In the genomic region with DNA sequence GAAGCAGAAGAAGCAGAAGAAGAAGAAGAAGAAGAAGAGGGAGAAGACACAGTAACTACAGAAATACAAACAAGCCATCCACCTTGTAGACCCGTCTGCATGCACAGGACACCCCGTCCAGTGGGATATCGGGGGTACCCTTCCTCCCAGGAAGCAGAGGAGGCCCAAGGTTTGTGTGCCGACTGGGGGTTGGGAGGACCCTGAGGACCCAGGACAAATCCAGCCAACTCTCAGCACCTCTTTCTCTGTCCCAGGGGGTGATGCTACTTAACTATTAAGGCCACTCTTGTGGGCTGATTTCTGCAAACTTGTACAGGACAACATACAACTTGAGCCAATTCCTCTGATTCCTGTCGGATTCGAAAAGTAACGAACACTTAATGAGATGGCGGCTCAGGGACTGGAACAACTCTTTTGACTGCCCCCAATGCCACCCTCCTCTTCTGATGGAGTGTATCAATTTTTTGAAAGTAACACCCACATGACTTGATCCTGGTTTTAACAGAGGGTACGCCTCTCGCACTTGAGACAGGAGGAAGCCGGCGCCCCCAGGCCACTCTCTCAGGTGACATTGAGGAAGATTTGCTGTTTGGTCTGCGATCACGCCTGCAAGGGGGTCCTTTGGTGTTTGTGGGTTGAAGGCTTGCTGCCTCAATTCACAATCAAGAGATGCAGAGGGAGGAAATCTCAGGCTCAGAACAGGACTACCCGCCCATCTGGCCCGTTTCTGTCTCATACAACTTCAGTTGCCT, we compare ENCODE assay signal across 30 cellular contexts.
"Had no signal": no experiment of that assay in that cellular context is flagged by ENCODE, and none has a peak within 500 bp of the region (broad histone marks: within the 10 kb centered on the region; RNA-seq: fewer than 3 reads in every experiment).

No MANE protein-coding gene starts in this region.

- H3K27me3 Mint-ChIP-seq: activated naive CD4-positive, alpha-beta T cell treated with anti-CD3 and anti-CD28 coated beads, Interleukin-2, amount 10 ng/mL, durations not matched to agents 7 days and 5 days; activated naive CD8-positive, alpha-beta T cell treated with anti-CD3 and anti-CD28 coated beads, Interleukin-2, amount 10 ng/mL, durations not matched to agents 7 days and 5 days; stimulated activated naive B cell treated with anti-CD40 and anti-IgM and Interleukin-4, amounts not matched to agents 10 μg/mL and 1 μg/mL and 100 μg/mL, for 72 hours had no signal

- ATAC-seq: activated T-cell treated with anti-CD3 and anti-CD28 coated beads, Interleukin-2, amount 50 U/mL, for 72 hours; effector memory CD8-positive, alpha-beta T cell; gastroesophageal sphincter; left ventricle myocardium superior; naive thymus-derived CD4-positive, alpha-beta T cell; pancreas; psoas muscle; stimulated activated naive B cell treated with anti-CD40 and anti-IgM and Interleukin-4, amounts not matched to agents 10 μg/mL and 1 μg/mL and 100 μg/mL, for 72 hours had no signal

- H3K9me3 Mint-ChIP-seq: activated naive CD4-positive, alpha-beta T cell treated with anti-CD3 and anti-CD28 coated beads, Interleukin-2, amount 10 ng/mL, durations not matched to agents 7 days and 5 days; activated naive CD8-positive, alpha-beta T cell treated with anti-CD3 and anti-CD28 coated beads, Interleukin-2, amount 10 ng/mL, durations not matched to agents 7 days and 5 days; activated T-cell treated with anti-CD3 and anti-CD28 coated beads, Interleukin-2, amount 50 U/mL, for 72 hours; mesothelial cell of epicardium; T-helper 2 cell treated with Interferon-gamma antibody and Interleukin-4, amounts not matched to agents 5 μg/mL and 100 μg/mL, for 36 hours had no signal

- H3K27ac ChIP-seq: breast epithelium, gastroesophageal sphincter, hepatocyte, pancreas, psoas muscle, suprapubic skin, tibial artery had no signal

- H3K27me3 ChIP-seq: breast epithelium, gastroesophageal sphincter, hepatocyte, pancreas, suprapubic skin, tibial artery had no signal

- H3K36me3 Mint-ChIP-seq: activated naive CD4-positive, alpha-beta T cell treated with anti-CD3 and anti-CD28 coated beads, Interleukin-2, amount 10 ng/mL, durations not matched to agents 7 days and 5 days; activated naive CD8-positive, alpha-beta T cell treated with anti-CD3 and anti-CD28 coated beads, Interleukin-2, amount 10 ng/mL, durations not matched to agents 7 days and 5 days; naive thymus-derived CD4-positive, alpha-beta T cell had no signal

- H3K4me1 ChIP-seq: breast epithelium had no signal

- DNase-seq: activated CD4-positive, alpha-beta T cell treated with anti-CD3 and anti-CD28 coated beads for 4 hours; activated CD4-positive, alpha-beta T cell treated with anti-CD3 and anti-CD28 coated beads, Interleukin-2, amount 50 U/mL, for 4 hours; activated CD4-positive, CD25-positive, alpha-beta regulatory T cell; activated gamma-delta T cell; activated naive CD4-positive, alpha-beta T cell treated with anti-CD3 and anti-CD28 coated beads, Interleukin-2, amount 10 ng/mL, durations not matched to agents 7 days and 5 days; activated naive CD8-positive, alpha-beta T cell treated with anti-CD3 and anti-CD28 coated beads, Interleukin-2, amount 10 ng/mL, durations not matched to agents 7 days and 5 days; activated T-cell treated with anti-CD3 and anti-CD28 coated beads for 4 hours; activated T-cell treated with anti-CD3 and anti-CD28 coated beads, Interleukin-2, amount 50 U/mL, for 72 hours; effector memory CD8-positive, alpha-beta T cell; erythroblast; islet precursor cell; left ventricle myocardium superior; naive thymus-derived CD4-positive, alpha-beta T cell; nucleus accumbens; stimulated activated CD4-positive, alpha-beta T cell treated with anti-CD3 and anti-CD28 coated beads, Interleukin-1b, Interleukin-23, amount 100 ng/mL, for 48 hours; stimulated activated CD4-positive, alpha-beta T cell treated with anti-CD3 and anti-CD28 coated beads, Interleukin-4, amount 100 ng/mL, for 4 hours; stimulated activated CD8-positive, alpha-beta memory T cell treated with anti-CD3 and anti-CD28 coated beads, Interleukin-4, amount 100 ng/mL, for 48 hours; stimulated activated naive B cell treated with anti-CD40 and anti-IgM and Interleukin-4, amounts not matched to agents 10 μg/mL and 1 μg/mL and 100 μg/mL, for 72 hours; T-helper 1 cell had no signal

- H3K4me3 Mint-ChIP-seq: activated naive CD4-positive, alpha-beta T cell treated with anti-CD3 and anti-CD28 coated beads, Interleukin-2, amount 10 ng/mL, durations not matched to agents 7 days and 5 days; activated naive CD8-positive, alpha-beta T cell treated with anti-CD3 and anti-CD28 coated beads, Interleukin-2, amount 10 ng/mL, durations not matched to agents 7 days and 5 days; activated T-cell treated with anti-CD3 and anti-CD28 coated beads, Interleukin-2, amount 50 U/mL, for 72 hours; central memory CD8-positive, alpha-beta T cell; effector memory CD8-positive, alpha-beta T cell; mesothelial cell of epicardium; naive thymus-derived CD4-positive, alpha-beta T cell; stimulated activated naive B cell treated with anti-CD40 and anti-IgM and Interleukin-4, amounts not matched to agents 10 μg/mL and 1 μg/mL and 100 μg/mL, for 72 hours; T-helper 2 cell treated with Interferon-gamma antibody and Interleukin-4, amounts not matched to agents 5 μg/mL and 100 μg/mL, for 36 hours had no signal

- H3K9me3 ChIP-seq: breast epithelium, gastroesophageal sphincter, pancreas, psoas muscle, suprapubic skin, tibial artery had no signal

- H3K27ac Mint-ChIP-seq: activated naive CD4-positive, alpha-beta T cell treated with anti-CD3 and anti-CD28 coated beads, Interleukin-2, amount 10 ng/mL, durations not matched to agents 7 days and 5 days; activated naive CD8-positive, alpha-beta T cell treated with anti-CD3 and anti-CD28 coated beads, Interleukin-2, amount 10 ng/mL, durations not matched to agents 7 days and 5 days; activated T-cell treated with anti-CD3 and anti-CD28 coated beads, Interleukin-2, amount 50 U/mL, for 72 hours; effector memory CD8-positive, alpha-beta T cell; mesothelial cell of epicardium; naive thymus-derived CD4-positive, alpha-beta T cell; stimulated activated naive B cell treated with anti-CD40 and anti-IgM and Interleukin-4, amounts not matched to agents 10 μg/mL and 1 μg/mL and 100 μg/mL, for 72 hours; T-helper 2 cell treated with Interferon-gamma antibody and Interleukin-4, amounts not matched to agents 5 μg/mL and 100 μg/mL, for 36 hours had no signal

- H3K36me3 ChIP-seq: breast epithelium had no signal

- H3K4me3 ChIP-seq: breast epithelium, gastroesophageal sphincter, hepatocyte, pancreas, psoas muscle, smooth muscle cell, suprapubic skin, tibial artery had no signal

- H3K4me1 Mint-ChIP-seq: activated naive CD4-positive, alpha-beta T cell treated with anti-CD3 and anti-CD28 coated beads, Interleukin-2, amount 10 ng/mL, durations not matched to agents 7 days and 5 days; activated naive CD8-positive, alpha-beta T cell treated with anti-CD3 and anti-CD28 coated beads, Interleukin-2, amount 10 ng/mL, durations not matched to agents 7 days and 5 days; central memory CD8-positive, alpha-beta T cell had no signal
